ENCODE assay signal across 1 cellular context in the genomic region with DNA sequence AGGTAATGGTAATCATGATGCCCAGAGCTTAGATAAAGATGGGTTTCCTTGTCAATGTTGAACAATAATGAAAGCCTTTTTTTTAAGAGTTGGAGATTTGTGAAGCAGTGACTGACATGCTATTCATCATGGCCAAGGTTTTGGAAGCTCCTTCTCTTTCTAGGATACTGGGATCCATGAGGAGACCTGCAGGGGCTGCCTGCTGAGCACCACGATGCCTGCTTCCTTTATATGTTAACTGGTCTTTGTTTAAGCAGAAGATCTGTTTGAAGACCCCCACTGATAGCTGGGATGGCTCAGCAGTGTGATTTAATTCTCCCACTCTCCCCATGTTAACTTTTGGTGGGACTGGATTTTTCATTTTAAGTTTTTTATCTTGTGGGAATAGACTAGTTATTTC.
A peak's percentile ranks its signal among the peaks of the same experiment; 100 is the strongest.
TF ChIP-seq lines count a peak whose summit lies in the region.

No MANE protein-coding gene starts in this region.

TF ChIP-seq in H1, 55 proteins besides CTCF, POLR2A, EP300 and RAD21:
- TF ChIP-seq, protein P1, sequence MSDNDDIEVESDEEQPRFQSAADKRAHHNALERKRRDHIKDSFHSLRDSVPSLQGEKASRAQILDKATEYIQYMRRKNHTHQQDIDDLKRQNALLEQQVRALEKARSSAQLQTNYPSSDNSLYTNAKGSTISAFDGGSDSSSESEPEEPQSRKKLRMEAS (IDR thresholded peaks at IDR 0.05): peak; percentile 52
- TF ChIP-seq SUZ12 (IDR thresholded peaks at IDR 0.05; ENCODE audit: low read length) (no peak), NANOG (IDR thresholded peaks at IDR 0.05; ENCODE audit: insufficient read depth, low read depth, low read length, poor library complexity, severe bottlenecking) (peak; percentile 81), RNF2 (IDR thresholded peaks at IDR 0.05; ENCODE audit: borderline replicate concordance, low read depth, low read length, missing control alignments, poor library complexity, severe bottlenecking) (no peak), HDAC2 (IDR thresholded peaks at IDR 0.05; ENCODE audit: borderline replicate concordance in 1 of 2, low read depth in 2 of 2, low read length in 2 of 2) (0 out of 4 replicates have a peak, but pooled peaks of 1 of the 2 experiments have one; percentile 20), YY1 (IDR thresholded peaks at IDR 0.05; ENCODE audit: low read depth, low read length) (no peak), TEAD4 (IDR thresholded peaks at IDR 0.05; ENCODE audit: low read depth, low read length) (no peak)
TF ChIP-seq in H1: peak in this region for 3.
